In the genomic region with DNA sequence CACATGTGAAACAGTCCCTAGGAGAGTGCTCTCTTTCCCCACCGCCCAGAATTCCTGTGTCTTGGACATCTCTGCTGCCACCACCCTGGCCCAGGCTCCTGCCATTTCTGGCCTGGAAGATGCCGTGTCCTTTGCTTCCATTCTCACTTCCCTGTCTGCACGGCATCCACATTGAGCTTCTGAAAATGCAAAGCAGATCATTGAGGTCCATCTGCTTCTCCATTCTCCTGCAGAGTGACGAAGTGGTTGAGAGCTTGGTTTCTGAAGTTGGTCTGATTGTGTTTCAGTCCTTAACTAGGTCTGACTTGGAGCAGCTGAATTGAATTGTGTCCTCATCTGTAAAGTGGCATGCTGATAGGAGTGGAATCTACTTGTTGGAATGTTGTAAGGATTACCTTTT, we compare ENCODE assay signal across 11 cellular contexts.
DNase-seq lines count a peak whose midpoint lies in the region; ATAC-seq and TF ChIP-seq lines count a peak whose summit lies in the region.
"Had no signal": no experiment of that assay in that cellular context is flagged by ENCODE, and none has a peak within 500 bp of the region (broad histone marks: within the 10 kb centered on the region; RNA-seq: fewer than 3 reads in every experiment).

No MANE protein-coding gene starts in this region.

- H3K4me1 ChIP-seq in Karpas-422 (ENCODE audit: low read length) = peaks cover 31% of the 10 kb centered on the region
- H3K4me1 ChIP-seq in tibial nerve = peaks cover 0 to 25% (median 7%) of the 10 kb centered on the region in 4 donors
- no peaks in the 10 kb centered on the region for H3K4me1 ChIP-seq in GM23248 (ENCODE audit: insufficient read depth)

- no peak for DNase-seq in CD4-positive, alpha-beta T cell
- DNase-seq in GM19238 (ENCODE audit: insufficient read length, low spot score) (peak; percentile 37), Karpas-422 (peak; percentile 54), tibial nerve (ENCODE audit: low spot score in 2 of 2) (no peak), SW 1271 (lab: John Stamatoyannopoulos, UW) (no peak), GM23248 (no peak), NCI-H1436 treated with DMSO at 0.1 percent for 48 hours (lab: John Stamatoyannopoulos, UW) (no peak)
- DNase-seq: activated CD4-positive, alpha-beta T cell treated with anti-CD3 and anti-CD28 coated beads for 4 hours; anterior cingulate cortex had no signal

- no peaks in the 10 kb centered on the region for H3K36me3 ChIP-seq in Karpas-422 (ENCODE audit: insufficient read depth, low read length)
- peaks cover 0 to 16% (median 0%) of the 10 kb centered on the region in 3 donors for H3K36me3 ChIP-seq in tibial nerve
- no peaks in the 10 kb centered on the region for H3K36me3 ChIP-seq in GM23248 (ENCODE audit: low read depth)

- in situ Hi-C loops in GM23248 (cut with MboI) = no loop called here

- WGBS in tibial nerve, 2 donors = 89% methylated on average over 4 of the region's 4 CpGs
- 79 to 82% methylated on average over 4 of the region's 4 CpGs for WGBS in GM23248 (ENCODE audit: low coverage in 1 of 2, low lambda C conversion rate in 2 of 2, missing lambda C conversion rate in 2 of 2), 2 experiments

- no peak overlapping the region for H3K9ac ChIP-seq in Karpas-422 (ENCODE audit: low read length)
- H3K9ac ChIP-seq in GM23248 = no peak overlapping the region
- H3K9ac ChIP-seq: BLaER1 had no signal

- no peaks in the 10 kb centered on the region for H3K79me2 ChIP-seq in Karpas-422 (ENCODE audit: low read length)
- H3K79me2 ChIP-seq in GM23248 (ENCODE audit: insufficient read depth) = peaks cover 25% of the 10 kb centered on the region; the same call in 1 of the 2 replicates

- H3K36me3 Mint-ChIP-seq in CD4-positive, alpha-beta T cell (ENCODE audit: low read depth) = peaks cover 44% of the 10 kb centered on the region

- no peak for TF ChIP-seq EP300 in tibial nerve (IDR thresholded peaks at IDR 0.05)

- no peaks in the 10 kb centered on the region for H3K9me3 Mint-ChIP-seq in CD4-positive, alpha-beta T cell

- POLR2A ChIA-PET in CD4-positive, alpha-beta T cell (lab: Charles Lee) = no interaction called here

- peaks cover 65% of the 10 kb centered on the region for H3K4me1 Mint-ChIP-seq in CD4-positive, alpha-beta T cell (ENCODE audit: low read depth)

- no peak overlapping the region for H2AFZ ChIP-seq in Karpas-422 (ENCODE audit: low read length)
- H2AFZ ChIP-seq in GM23248 = no peak overlapping the region

- H3F3A ChIP-seq in GM23248 (ENCODE audit: insufficient read depth) = no peaks in the 10 kb centered on the region

- no peak for TF ChIP-seq POLR2A in tibial nerve (IDR thresholded peaks at IDR 0.05)

- H3K9me2 ChIP-seq in Karpas-422 (replicated peaks; ENCODE audit: insufficient read depth, low read length) (no peaks in the 10 kb centered on the region; the same call in 1 of the 2 replicates), GM23248 (ENCODE audit: insufficient read depth) (no peaks in the 10 kb centered on the region)

- no peak overlapping the region for H3K4me2 ChIP-seq in Karpas-422 (ENCODE audit: low read depth, low read length, poor library complexity, severe bottlenecking)
- no peak overlapping the region for H3K4me2 ChIP-seq in GM23248 (ENCODE audit: unreplicated experiment)
- H3K4me2 ChIP-seq: BLaER1 had no signal

- H4K20me1 ChIP-seq in Karpas-422 (ENCODE audit: insufficient read depth, low read depth, low read length) = peaks cover 60% of the 10 kb centered on the region
- H4K20me1 ChIP-seq in GM23248 (ENCODE audit: insufficient read depth) = no peaks in the 10 kb centered on the region

- peak overlapping the region; percentile 31 for H3K27ac Mint-ChIP-seq in CD4-positive, alpha-beta T cell

- H3K4me3 ChIP-seq in Karpas-422 (ENCODE audit: low read length) = no peak overlapping the region
- H3K4me3 ChIP-seq in tibial nerve = no peak overlapping the region
- no peak overlapping the region for H3K4me3 ChIP-seq in GM23248
- H3K4me3 ChIP-seq: BLaER1 had no signal

- CTCF ChIA-PET in CD4-positive, alpha-beta T cell (lab: Charles Lee) = no interaction called here

- intact Hi-C loops in CD4-positive, alpha-beta T cell (cut with DNase I, micrococcal nuclease) = no loop called here

- H3K27me3 Mint-ChIP-seq in CD4-positive, alpha-beta T cell = no peaks in the 10 kb centered on the region

- H3K27me3 ChIP-seq in CD4-positive, alpha-beta T cell (ENCODE audit: control insufficient read depth, insufficient read depth, low read length) = no peaks in the 10 kb centered on the region
- H3K27me3 ChIP-seq in Karpas-422 (ENCODE audit: low read length) = peaks cover 2% of the 10 kb centered on the region; the same call in 1 of the 2 replicates
- no peaks in the 10 kb centered on the region for H3K27me3 ChIP-seq in tibial nerve
- no peaks in the 10 kb centered on the region for H3K27me3 ChIP-seq in GM23248 (replicated peaks; ENCODE audit: insufficient read depth)
- H3K27me3 ChIP-seq: BLaER1 had no signal

- H3K4me3 Mint-ChIP-seq in CD4-positive, alpha-beta T cell = no peak overlapping the region

- H3K9me3 ChIP-seq in CD4-positive, alpha-beta T cell (ENCODE audit: control insufficient read depth, low read length) = no peaks in the 10 kb centered on the region
- H3K9me3 ChIP-seq in Karpas-422 (ENCODE audit: low read length) = no peaks in the 10 kb centered on the region
- H3K9me3 ChIP-seq in tibial nerve = no peaks in the 10 kb centered on the region
- no peaks in the 10 kb centered on the region for H3K9me3 ChIP-seq in GM23248 (ENCODE audit: low read depth)

- H3K27ac ChIP-seq in CD4-positive, alpha-beta T cell (ENCODE audit: low read depth, low read length) = no peak overlapping the region
- H3K27ac ChIP-seq in Karpas-422 (ENCODE audit: low read length) = no peak overlapping the region
- H3K27ac ChIP-seq in tibial nerve = no peak overlapping the region
- no peak overlapping the region for H3K27ac ChIP-seq in GM23248
- H3K27ac ChIP-seq: BLaER1 had no signal

- no peak for ATAC-seq in CD4-positive, alpha-beta T cell (ENCODE audit: poor library complexity)
- peak; percentile 85 for ATAC-seq in HG02852 (IDR thresholded peaks at IDR 0.05; ENCODE audit: unreplicated experiment)

- TF ChIP-seq CTCF in CD4-positive, alpha-beta T cell (IDR thresholded peaks at IDR 0.05) = no peak
- TF ChIP-seq CTCF in tibial nerve (IDR thresholded peaks at IDR 0.05) = no peak

Comparison
In these comparisons a context has a peak if more than half of its experiments do, and no peak if none do; other contexts are left out.
1. DNase-seq: peak in GM19238 (single experiment) and Karpas-422 (single experiment); none in CD4-positive, alpha-beta T cell (0 of 10), tibial nerve (0 of 2), SW 1271 (0 of 2), GM23248 (single experiment) and NCI-H1436 treated with DMSO at 0.1 percent for 48 hours (single experiment).